Comparison of ENCODE assay signal across 19 cellular contexts in the genomic region with DNA sequence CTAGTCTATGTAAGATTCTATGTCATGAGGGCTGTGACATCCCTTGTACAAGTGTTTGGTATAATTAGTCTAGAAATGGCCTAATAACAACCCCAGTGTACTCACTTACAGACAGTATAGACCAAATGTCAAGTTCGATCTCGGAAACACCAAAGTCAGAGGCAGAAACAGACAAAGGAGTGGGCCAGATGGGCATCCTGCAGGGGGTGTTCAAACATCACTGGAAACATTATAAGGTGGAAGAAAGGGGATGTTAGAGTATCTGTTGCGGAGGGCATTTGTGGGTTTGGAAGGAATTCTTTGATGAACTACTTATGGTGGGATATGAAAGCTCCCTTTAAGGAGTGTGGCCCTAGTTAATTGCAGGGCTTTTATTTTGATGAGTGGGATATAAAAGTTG.
DNase-seq lines count a peak whose midpoint lies in the region; ATAC-seq and TF ChIP-seq lines count a peak whose summit lies in the region.
"Had no signal": no experiment of that assay in that cellular context is flagged by ENCODE, and none has a peak within 500 bp of the region (broad histone marks: within the 10 kb centered on the region; RNA-seq: fewer than 3 reads in every experiment).

No MANE protein-coding gene starts in this region.

- no peak overlapping the region for H3K4me3 Mint-ChIP-seq in stimulated activated memory B cell treated with anti-CD40 and anti-IgM and Interleukin-4, amounts not matched to agents 10 μg/mL and 1 μg/mL and 100 μg/mL, for 72 hours
- H3K4me3 Mint-ChIP-seq: activated CD4-positive, alpha-beta T cell treated with anti-CD3 and anti-CD28 coated beads, Interleukin-2, amount 10 ng/mL, durations not matched to agents 24 days and 14 days; activated CD8-positive, alpha-beta memory T cell treated with anti-CD3 and anti-CD28 coated beads, Interleukin-2, amount 10 ng/mL, durations not matched to agents 7 days and 5 days; brain; CD14-positive monocyte; T-cell had no signal

- TF ChIP-seq CTCF in heart right ventricle (IDR thresholded peaks at IDR 0.05), result peak in 7 of 9 donors; percentile 7 to 45 (median 20)
- 0 out of 2 replicates have a peak, but pooled peaks have one; percentile 29 for TF ChIP-seq CTCF in Loucy (conservative IDR thresholded peaks at IDR 0.05; ENCODE audit: low read length)
- peak; percentile 10 for TF ChIP-seq CTCF in brain microvascular endothelial cell (IDR thresholded peaks at IDR 0.05; ENCODE audit: low read depth, low read length, missing control alignments)

- in situ Hi-C loops in brain microvascular endothelial cell (cut with HindIII; ENCODE audit: low pct_ligation_motif_present, low sequenced_read_pairs), result no loop called here

- no peaks in the 10 kb centered on the region for H3F3A ChIP-seq in Loucy (ENCODE audit: low read depth)

- no peaks in the 10 kb centered on the region for H3K9me3 Mint-ChIP-seq in stimulated activated memory B cell treated with anti-CD40 and anti-IgM and Interleukin-4, amounts not matched to agents 10 μg/mL and 1 μg/mL and 100 μg/mL, for 72 hours
- H3K9me3 Mint-ChIP-seq: activated CD4-positive, alpha-beta T cell treated with anti-CD3 and anti-CD28 coated beads, Interleukin-2, amount 10 ng/mL, durations not matched to agents 24 days and 14 days; activated T-helper 2 cell treated with anti-CD3 and anti-CD28 coated beads, Interferon-gamma antibody, Interleukin-2, Interleukin-4, amounts not matched to agents 10 μg/mL and 5 μg/mL and 100 μg/mL, durations not matched to agents 14 hours and 24 hours and 36 hours; brain; T-cell had no signal

- ATAC-seq in heart right ventricle, result no peak
- ATAC-seq in right cardiac atrium, result no peak
- ATAC-seq in stimulated activated memory B cell treated with anti-CD40 and anti-IgM and Interleukin-4, amounts not matched to agents 10 μg/mL and 1 μg/mL and 100 μg/mL, for 72 hours, result peak; percentile 48
- ATAC-seq in HG02973 (IDR thresholded peaks at IDR 0.05; ENCODE audit: unreplicated experiment), result no peak
- ATAC-seq: activated CD8-positive, alpha-beta memory T cell treated with anti-CD3 and anti-CD28 coated beads, Interleukin-2, amount 10 ng/mL, durations not matched to agents 7 days and 5 days; T-cell had no signal

- DNase-seq in heart right ventricle (no peak), right cardiac atrium (no peak), brain microvascular endothelial cell (no peak), SHP77 treated with DMSO at 0.1 percent for 48 hours (lab: John Stamatoyannopoulos, UW) (no peak), Ammon's horn (ENCODE audit: low spot score) (no peak)
- DNase-seq: ACHN; activated CD4-positive, alpha-beta T cell treated with anti-CD3 and anti-CD28 coated beads, Interleukin-2, amount 10 ng/mL, durations not matched to agents 24 days and 14 days; activated CD8-positive, alpha-beta memory T cell treated with anti-CD3 and anti-CD28 coated beads, Interleukin-2, amount 10 ng/mL, durations not matched to agents 7 days and 5 days; NCI-H2029 treated with DMSO at 0.1 percent for 48 hours; NCI-H446 treated with DMSO at 0.1 percent for 48 hours; nucleus accumbens; retina; T-cell had no signal

- H3K9me3 ChIP-seq in heart right ventricle (no peaks in the 10 kb centered on the region), right cardiac atrium (ENCODE audit: control insufficient read depth, low read length) (no peaks in the 10 kb centered on the region), Loucy (ENCODE audit: insufficient read depth, low read depth, low read length) (no peaks in the 10 kb centered on the region)

- H3K27ac ChIP-seq in heart right ventricle (no peak overlapping the region), right cardiac atrium (ENCODE audit: low read length) (no peak overlapping the region), brain microvascular endothelial cell (no peak overlapping the region)

- no peaks in the 10 kb centered on the region for H3K27me3 Mint-ChIP-seq in stimulated activated memory B cell treated with anti-CD40 and anti-IgM and Interleukin-4, amounts not matched to agents 10 μg/mL and 1 μg/mL and 100 μg/mL, for 72 hours
- H3K27me3 Mint-ChIP-seq: activated CD4-positive, alpha-beta T cell treated with anti-CD3 and anti-CD28 coated beads, Interleukin-2, amount 10 ng/mL, durations not matched to agents 24 days and 14 days; activated CD8-positive, alpha-beta memory T cell treated with anti-CD3 and anti-CD28 coated beads, Interleukin-2, amount 10 ng/mL, durations not matched to agents 7 days and 5 days; brain; T-cell had no signal

- no peak overlapping the region for H3K4me2 ChIP-seq in Loucy (ENCODE audit: low read depth, low read length, poor library complexity, severe bottlenecking)

- no peak overlapping the region for H3K27ac Mint-ChIP-seq in stimulated activated memory B cell treated with anti-CD40 and anti-IgM and Interleukin-4, amounts not matched to agents 10 μg/mL and 1 μg/mL and 100 μg/mL, for 72 hours
- H3K27ac Mint-ChIP-seq: activated CD4-positive, alpha-beta T cell treated with anti-CD3 and anti-CD28 coated beads, Interleukin-2, amount 10 ng/mL, durations not matched to agents 24 days and 14 days; activated CD8-positive, alpha-beta memory T cell treated with anti-CD3 and anti-CD28 coated beads, Interleukin-2, amount 10 ng/mL, durations not matched to agents 7 days and 5 days; activated T-helper 2 cell treated with anti-CD3 and anti-CD28 coated beads, Interferon-gamma antibody, Interleukin-2, Interleukin-4, amounts not matched to agents 10 μg/mL and 5 μg/mL and 100 μg/mL, durations not matched to agents 14 hours and 24 hours and 36 hours; CD14-positive monocyte; T-cell had no signal

- H3K9me2 ChIP-seq in Loucy (replicated peaks; ENCODE audit: low read depth, low read length), result no peaks in the 10 kb centered on the region

- H3K79me2 ChIP-seq in Loucy (ENCODE audit: insufficient read depth, low read length), result no peaks in the 10 kb centered on the region

- H3K4me3 ChIP-seq in heart right ventricle, result no peak overlapping the region
- H3K4me3 ChIP-seq in right cardiac atrium (ENCODE audit: low read length), result no peak overlapping the region
- no peak overlapping the region for H3K4me3 ChIP-seq in Loucy (ENCODE audit: low read length, poor library complexity, severe bottlenecking)
- no peak overlapping the region for H3K4me3 ChIP-seq in brain microvascular endothelial cell (ENCODE audit: low read depth, low read length)

- no peaks in the 10 kb centered on the region for H3K36me3 Mint-ChIP-seq in stimulated activated memory B cell treated with anti-CD40 and anti-IgM and Interleukin-4, amounts not matched to agents 10 μg/mL and 1 μg/mL and 100 μg/mL, for 72 hours
- H3K36me3 Mint-ChIP-seq: CD14-positive monocyte had no signal

- WGBS in heart right ventricle, 2 donors, result 92 to 95% methylated on average over 3 of the region's 3 CpGs
- 93% methylated on average over 3 of the region's 3 CpGs for WGBS in right cardiac atrium

- no peak overlapping the region for H2AFZ ChIP-seq in Loucy (ENCODE audit: low read length)

- H3K9ac ChIP-seq in Loucy (ENCODE audit: low read depth, low read length, poor library complexity, severe bottlenecking), result no peak overlapping the region

- no peaks in the 10 kb centered on the region for H4K20me1 ChIP-seq in Loucy (ENCODE audit: insufficient read depth, low read length, poor library complexity, severe bottlenecking)

- H3K4me1 ChIP-seq in heart right ventricle, result no peaks in the 10 kb centered on the region
- H3K4me1 ChIP-seq in right cardiac atrium (ENCODE audit: control insufficient read depth, insufficient read depth, low read length), result no peaks in the 10 kb centered on the region
- no peaks in the 10 kb centered on the region for H3K4me1 ChIP-seq in Loucy (ENCODE audit: insufficient read depth, low read length, poor library complexity, severe bottlenecking)

- intact Hi-C loops in heart right ventricle (cut with DNase I), result loop anchor here in 3 of 10 donors (5.0 kb wide), 2 partner anchors 133 to 138 kb away; a partner anchor contains a TSS
- intact Hi-C loops in right cardiac atrium (cut with DNase I), result loop anchor here in 1 of 4 donors (2.0 kb wide), 1 partner anchor 135 kb away; a partner anchor contains a TSS

- H3K36me3 ChIP-seq in heart right ventricle, result peaks cover 0 to 99% (median 14%) of the 10 kb centered on the region in 9 donors
- H3K36me3 ChIP-seq in Loucy (ENCODE audit: insufficient read depth, low read length), result peaks cover 7% of the 10 kb centered on the region; the same call in 1 of the 2 replicates
- no peaks in the 10 kb centered on the region for H3K36me3 ChIP-seq in brain microvascular endothelial cell (replicated peaks)

- H3K27me3 ChIP-seq in heart right ventricle (no peaks in the 10 kb centered on the region), right cardiac atrium (ENCODE audit: control insufficient read depth, insufficient read depth) (no peaks in the 10 kb centered on the region), Loucy (ENCODE audit: insufficient read depth, low read length, poor library complexity, severe bottlenecking) (no peaks in the 10 kb centered on the region), brain microvascular endothelial cell (replicated peaks) (no peaks in the 10 kb centered on the region)

- no peaks in the 10 kb centered on the region for H3K4me1 Mint-ChIP-seq in stimulated activated memory B cell treated with anti-CD40 and anti-IgM and Interleukin-4, amounts not matched to agents 10 μg/mL and 1 μg/mL and 100 μg/mL, for 72 hours
- H3K4me1 Mint-ChIP-seq: activated CD4-positive, alpha-beta T cell treated with anti-CD3 and anti-CD28 coated beads, Interleukin-2, amount 10 ng/mL, durations not matched to agents 24 days and 14 days; activated CD8-positive, alpha-beta memory T cell treated with anti-CD3 and anti-CD28 coated beads, Interleukin-2, amount 10 ng/mL, durations not matched to agents 7 days and 5 days; brain; CD14-positive monocyte; T-cell had no signal
